ENCODE assay signal across 16 cellular contexts in genomic region chr15:99651023-99651807, GRCh38.
DNase-seq lines count a peak whose midpoint lies in the region; ATAC-seq and TF ChIP-seq lines count a peak whose summit lies in the region.
"Had no signal": no experiment of that assay in that cellular context is flagged by ENCODE, and none has a peak within 500 bp of the region (broad histone marks: within the 10 kb centered on the region; RNA-seq: fewer than 3 reads in every experiment).

No MANE protein-coding gene starts in this region.

- no peaks in the 10 kb centered on the region for H3K27me3 Mint-ChIP-seq in chondrocyte (ENCODE audit: low read depth)
- H3K27me3 Mint-ChIP-seq: activated CD4-positive, alpha-beta memory T cell treated with anti-CD3 and anti-CD28 coated beads, Interleukin-2, amount 10 ng/mL, durations not matched to agents 7 days and 5 days; CD4-positive, alpha-beta T cell; T-cell had no signal

- peak; percentile 79 for DNase-seq in AG20443 (ENCODE audit: low spot score)
- peak; percentile 19 for DNase-seq in HS-5 (ENCODE audit: low read depth)
- no peak for DNase-seq in chondrocyte (ENCODE audit: low spot score)
- peak; percentile 39 for DNase-seq in mesenchymal stem cell
- DNase-seq in OCI-M2 (lab: John Stamatoyannopoulos, UW; ENCODE audit: unreplicated experiment) = no peak
- DNase-seq in NCI-H146 (lab: John Stamatoyannopoulos, UW) = no peak
- no peak for DNase-seq in SK-N-DZ (ENCODE audit: low spot score)
- DNase-seq: activated CD4-positive, alpha-beta memory T cell treated with anti-CD3 and anti-CD28 coated beads, Interleukin-2, amount 10 ng/mL, durations not matched to agents 7 days and 5 days; aorta; CD4-positive, alpha-beta T cell; NCI-H1694; pancreas; stimulated activated CD4-positive, alpha-beta T cell treated with anti-CD3 and anti-CD28 coated beads, Interleukin-2, amount 100 ng/mL, for 48 hours; T-cell had no signal

- H3K36me3 ChIP-seq in mesenchymal stem cell (ENCODE audit: control insufficient read depth in 1 of 2, insufficient read depth in 2 of 2, low read depth in 1 of 2, low read length in 2 of 2) = peaks cover 6 to 20% of the 10 kb centered on the region in 2 experiments

- no peak for ATAC-seq in GM21576 (IDR thresholded peaks at IDR 0.05; ENCODE audit: unreplicated experiment)
- ATAC-seq: left lobe of liver, pancreas, T-cell had no signal

- no peak overlapping the region for H2AFZ ChIP-seq in mesenchymal stem cell (ENCODE audit: low read depth, low read length)

- H2BK120ac ChIP-seq in mesenchymal stem cell (ENCODE audit: low read depth, low read length) = no peak overlapping the region

- no peak for TF ChIP-seq CTCF in chondrocyte (IDR thresholded peaks at IDR 0.05)

- no peaks in the 10 kb centered on the region for H3K27me3 ChIP-seq in mesenchymal stem cell (ENCODE audit: control insufficient read depth in 1 of 2, insufficient read depth in 1 of 2, low read length in 2 of 2)
- H3K27me3 ChIP-seq: pancreas had no signal

- no peak overlapping the region for H3K4me2 ChIP-seq in mesenchymal stem cell (ENCODE audit: low read length, poor library complexity, severe bottlenecking)

- H3K36me3 Mint-ChIP-seq in chondrocyte (ENCODE audit: low read depth) = peaks cover 24% of the 10 kb centered on the region

- no peaks in the 10 kb centered on the region for H3K9me3 Mint-ChIP-seq in chondrocyte (ENCODE audit: low read depth)

- no peak overlapping the region for H2BK12ac ChIP-seq in mesenchymal stem cell (ENCODE audit: low read length in 2 of 2)

- H4K91ac ChIP-seq in mesenchymal stem cell (ENCODE audit: low read length) = no peak overlapping the region

- H3K18ac ChIP-seq in mesenchymal stem cell (ENCODE audit: low read depth in 1 of 2, low read length in 2 of 2) = no peak overlapping the region

- peak overlapping the region; percentile 21 for H3K9ac ChIP-seq in mesenchymal stem cell (ENCODE audit: low read length)

- H2AK5ac ChIP-seq in mesenchymal stem cell (ENCODE audit: low read length, severe bottlenecking) = no peak overlapping the region

- H2BK15ac ChIP-seq in mesenchymal stem cell (ENCODE audit: low read depth, poor library complexity, severe bottlenecking) = no peak overlapping the region

- H3K4ac ChIP-seq in mesenchymal stem cell (ENCODE audit: low read depth in 1 of 2, low read length in 2 of 2) = no peak overlapping the region

- peak overlapping the region; percentile 34 for H3K27ac Mint-ChIP-seq in chondrocyte (ENCODE audit: unreplicated experiment)
- H3K27ac Mint-ChIP-seq: activated CD4-positive, alpha-beta memory T cell treated with anti-CD3 and anti-CD28 coated beads, Interleukin-2, amount 10 ng/mL, durations not matched to agents 7 days and 5 days; CD4-positive, alpha-beta T cell; T-cell had no signal

- no peaks in the 10 kb centered on the region for H3K9me3 ChIP-seq in mesenchymal stem cell (ENCODE audit: control insufficient read depth, low read length)
- H3K9me3 ChIP-seq: pancreas had no signal

- H2BK5ac ChIP-seq in mesenchymal stem cell (ENCODE audit: low read depth, low read length, poor library complexity, severe bottlenecking) = no peak overlapping the region

- no peak overlapping the region for H3K27ac ChIP-seq in mesenchymal stem cell (ENCODE audit: low read length, poor library complexity, severe bottlenecking)
- H3K27ac ChIP-seq: pancreas had no signal

- no peak overlapping the region for H3K4me3 Mint-ChIP-seq in chondrocyte (ENCODE audit: unreplicated experiment)
- H3K4me3 Mint-ChIP-seq: activated CD4-positive, alpha-beta memory T cell treated with anti-CD3 and anti-CD28 coated beads, Interleukin-2, amount 10 ng/mL, durations not matched to agents 7 days and 5 days; CD4-positive, alpha-beta T cell; T-cell had no signal

- H3K4me1 ChIP-seq in mesenchymal stem cell (ENCODE audit: control insufficient read depth, insufficient read depth, low read depth, low read length) = no peaks in the 10 kb centered on the region
- H3K4me1 ChIP-seq: pancreas had no signal

- peaks cover 31% of the 10 kb centered on the region for H3K4me1 Mint-ChIP-seq in chondrocyte (ENCODE audit: low read depth)

- no peak overlapping the region for H4K8ac ChIP-seq in mesenchymal stem cell (ENCODE audit: low read length)

- WGBS in mesenchymal stem cell = 58% methylated on average over 3 of the region's 6 CpGs

- no peak overlapping the region for H3K4me3 ChIP-seq in mesenchymal stem cell (ENCODE audit: insufficient read depth in 1 of 2, low read depth in 1 of 2, low read length in 2 of 2)
- H3K4me3 ChIP-seq: pancreas had no signal

- no peak overlapping the region for H3K23ac ChIP-seq in mesenchymal stem cell (ENCODE audit: low read length in 2 of 2)

- H3K79me1 ChIP-seq in mesenchymal stem cell (replicated peaks; ENCODE audit: low read length, poor library complexity, severe bottlenecking) = peaks cover 8% of the 10 kb centered on the region

- H3K14ac ChIP-seq in mesenchymal stem cell (ENCODE audit: low read length in 2 of 2) = no peak overlapping the region

Comparison
In these comparisons a context has a peak if more than half of its experiments do, and no peak if none do; other contexts are left out.
1. DNase-seq: peak in AG20443 (single experiment), HS-5 (single experiment) and mesenchymal stem cell (single experiment); none in chondrocyte (single experiment), OCI-M2 (single experiment), NCI-H146 (single experiment) and SK-N-DZ (single experiment).